25 cellular contexts compared by ENCODE assay signal in genomic region chr2:199631129-199631528, GRCh38.
"Had no signal": no experiment of that assay in that cellular context is flagged by ENCODE, and none has a peak within 500 bp of the region (broad histone marks: within the 10 kb centered on the region; RNA-seq: fewer than 3 reads in every experiment).

No MANE protein-coding gene starts in this region.

- H3K4me2 ChIP-seq: neural progenitor cell, smooth muscle cell had no signal

- H3K4me1 ChIP-seq: gastrocnemius medialis, parathyroid adenoma, prostate gland, right atrium auricular region, suprapubic skin, transverse colon, vagina had no signal

- H3K9ac ChIP-seq: neural progenitor cell, parathyroid adenoma had no signal

- H3K4me3 ChIP-seq: gastrocnemius medialis, mucosa of descending colon, neural progenitor cell, prostate gland, right atrium auricular region, smooth muscle cell, suprapubic skin, transverse colon, vagina had no signal

- H3K36me3 ChIP-seq: gastrocnemius medialis, neural progenitor cell, prostate gland, right atrium auricular region, suprapubic skin, transverse colon, vagina had no signal

- H2AFZ ChIP-seq: neural progenitor cell, parathyroid adenoma had no signal

- H3K9me3 ChIP-seq: gastrocnemius medialis, mucosa of descending colon, prostate gland, right atrium auricular region, suprapubic skin, transverse colon, vagina had no signal

- H3K27me3 ChIP-seq: gastrocnemius medialis, neural progenitor cell, right atrium auricular region, suprapubic skin, transverse colon, vagina had no signal

- DNase-seq: effector CD8-positive, alpha-beta T cell; endodermal cell; foreskin fibroblast; gastrocnemius medialis; head of caudate nucleus; mesenchymal stem cell; mucosa of descending colon; naive thymus-derived CD4-positive, alpha-beta T cell; stimulated activated CD4-positive, alpha-beta T cell treated with anti-CD3 and anti-CD28 coated beads, Interleukin-12 subunit alpha, Interleukin-12 subunit beta, amount 100 ng/mL, for 4 hours; stimulated activated CD4-positive, alpha-beta T cell treated with anti-CD3 and anti-CD28 coated beads, Interleukin-1b, Interleukin-23, amount 100 ng/mL, for 48 hours; stimulated activated CD4-positive, alpha-beta T cell treated with anti-CD3 and anti-CD28 coated beads, Interleukin-4, amount 100 ng/mL, for 1 hour; stimulated activated CD8-positive, alpha-beta memory T cell treated with anti-CD3 and anti-CD28 coated beads, Interleukin-4, amount 100 ng/mL, for 48 hours; stimulated activated naive CD4-positive, alpha-beta T cell; stimulated activated naive CD8-positive, alpha-beta T cell treated with anti-CD3 and anti-CD28 coated beads, Interleukin-15, amount 100 ng/mL, for 72 hours; transverse colon had no signal

- ATAC-seq: esophagus mucosa; gastrocnemius medialis; mucosa of descending colon; naive thymus-derived CD4-positive, alpha-beta T cell; sciatic nerve; stimulated activated naive CD8-positive, alpha-beta T cell treated with anti-CD3 and anti-CD28 coated beads, Interleukin-15, amount 100 ng/mL, for 72 hours had no signal

- H3K27ac ChIP-seq: epithelial cell of prostate, gastrocnemius medialis, neural progenitor cell, parathyroid adenoma, prostate gland, right atrium auricular region, suprapubic skin, transverse colon, vagina had no signal

- H3K79me2 ChIP-seq: parathyroid adenoma had no signal
